Comparison of ENCODE assay signal across 8 cellular contexts in the genomic region with DNA sequence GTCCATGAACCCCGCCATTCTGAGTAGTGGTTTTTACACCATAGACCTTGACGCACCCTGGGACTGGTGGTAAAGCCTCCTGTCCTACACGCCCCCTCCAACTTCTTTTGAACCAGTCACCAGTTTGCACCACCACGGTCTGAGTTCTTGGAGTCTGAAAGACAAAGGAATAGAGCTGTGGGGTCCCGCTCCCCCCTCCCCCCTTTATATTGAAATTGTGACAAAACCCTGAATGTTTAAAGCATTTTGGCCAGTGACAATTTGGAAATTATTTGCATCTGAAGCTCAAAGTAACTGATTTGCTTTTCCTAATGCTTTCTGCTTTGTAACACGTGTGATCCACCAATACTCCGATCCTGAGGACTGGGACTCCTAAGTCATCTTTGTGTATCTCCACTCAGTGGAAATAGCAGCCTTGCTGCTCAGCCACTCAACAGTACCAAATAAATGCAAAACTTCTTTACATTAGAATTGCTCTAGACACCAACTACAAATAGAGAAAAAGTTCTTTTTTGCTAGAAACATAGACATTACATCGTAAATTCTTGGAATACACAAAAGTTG. TPM values are rescaled to one million over a fixed set of nuclear protein-coding genes. Genes with fewer than 3 reads are reported as not detected.
DNase-seq lines count a peak whose midpoint lies in the region; ATAC-seq and TF ChIP-seq lines count a peak whose summit lies in the region.

No MANE protein-coding gene starts in this region.

- no peak overlapping the region for H2BK15ac ChIP-seq in H9 (ENCODE audit: low read depth, low read length)

- H2AFZ ChIP-seq in H9 (ENCODE audit: low read length) = no peak overlapping the region

- no CpG with 5 or more reads among the region's 8 CpGs for WGBS in H9 (ENCODE audit: extremely low coverage, insufficient read length, low lambda C conversion rate)
- WGBS in sigmoid colon, 2 donors = 68 to 80% methylated on average over 8 of the region's 8 CpGs

- ATAC-seq in T-cell (replicated peaks in 1 of 4) = peak in 3 of 4 experiments; percentile 3

- no peaks in the 10 kb centered on the region for H4K20me1 ChIP-seq in H9 (ENCODE audit: control insufficient read depth, insufficient read depth, insufficient read length)

- H3K27me3 Mint-ChIP-seq in H9 (ENCODE audit: low read depth) (peaks cover 5% of the 10 kb centered on the region), T-cell (peaks cover 0 to 3% of the 10 kb centered on the region in 2 donors)

- POLR2A ChIA-PET in T-cell (lab: Charles Lee) = interaction anchor here (0.5 to 2.5 kb wide), 87 partner anchors 8 to 1787 kb away, joined by 3 to 41 read pairs (median 4); a partner anchor contains a TSS

- peak overlapping the region; percentile 64 for H3K9ac ChIP-seq in H9 (ENCODE audit: extremely low read depth, insufficient read length, low read length)

- no peaks in the 10 kb centered on the region for H3K79me1 ChIP-seq in H9 (ENCODE audit: insufficient read depth, low read depth, low read length, poor library complexity, severe bottlenecking)

- peak overlapping the region; percentile 57 for H3K18ac ChIP-seq in H9 (ENCODE audit: insufficient read length, low read depth, low read length)

- H3K27ac Mint-ChIP-seq in H9 (peak overlapping the region; percentile 99 to 100 (median 99)), T-cell (peak overlapping the region; percentile 99 to 100)

- H3K4me3 Mint-ChIP-seq in H9 = peak overlapping the region; percentile 100
- peak overlapping the region; percentile 99 to 100 (median 100) for H3K4me3 Mint-ChIP-seq in T-cell

- no peak overlapping the region for H2BK5ac ChIP-seq in H9 (ENCODE audit: insufficient read length, low read length)

- intact Hi-C loops in sigmoid colon (cut with DNase I) = loop anchor here (2.0 kb wide), 2 partner anchors 27 to 149 kb away; a partner anchor contains a TSS

- H3K9me3 ChIP-seq in H9 (ENCODE audit: control insufficient read depth, low read depth, low read length) = no peaks in the 10 kb centered on the region
- no peaks in the 10 kb centered on the region for H3K9me3 ChIP-seq in sigmoid colon

- peak; percentile 38 for DNase-seq in ACHN
- no peak for DNase-seq in H9
- peak in 2 of 34 experiments; percentile 2 to 51 for DNase-seq in T-cell
- no peak for DNase-seq in fibroblast of the aortic adventitia (ENCODE audit: low read depth)
- no peak for DNase-seq in sigmoid colon
- DNase-seq in AML-193 (lab: John Stamatoyannopoulos, UW) = no peak
- DNase-seq in cerebellum (ENCODE audit: low spot score) = no peak
- no peak for DNase-seq in GOT3 (lab: John Stamatoyannopoulos, UW)

- in situ Hi-C loops in ACHN (cut with HindIII; ENCODE audit: low pct_ligation_motif_present, low pct_unique_long_range_greater_than_20kb, low sequenced_read_pairs) = no loop called here

- no peak overlapping the region for H2BK20ac ChIP-seq in H9 (ENCODE audit: low read depth, low read length, poor library complexity, severe bottlenecking)

- H2AK5ac ChIP-seq in H9 (ENCODE audit: insufficient read length, low read length) = no peak overlapping the region

- peaks cover 37 to 43% (median 41%) of the 10 kb centered on the region in 3 experiments for H3K36me3 Mint-ChIP-seq in H9 (ENCODE audit: insufficient read depth in 1 of 3, low read depth in 3 of 3)
- H3K36me3 Mint-ChIP-seq in T-cell = peaks cover 36% of the 10 kb centered on the region

- no peak overlapping the region for H3K23ac ChIP-seq in H9 (ENCODE audit: insufficient read length, low read depth, low read length)

- no peak overlapping the region for H3T11ph ChIP-seq in H9 (ENCODE audit: low read length)

- H3K9me3 Mint-ChIP-seq in H9 (peaks cover 4 to 6% of the 10 kb centered on the region in 2 experiments; a peak in 4 of 5 replicates), T-cell (no peaks in the 10 kb centered on the region)

- H3K4me1 Mint-ChIP-seq in H9 = peaks cover 32 to 37% of the 10 kb centered on the region in 2 experiments
- peaks cover 43 to 57% (median 53%) of the 10 kb centered on the region in 3 donors for H3K4me1 Mint-ChIP-seq in T-cell

- H4K5ac ChIP-seq in H9 (ENCODE audit: insufficient read length, low read depth, low read length) = no peak overlapping the region

- H3K4me3 ChIP-seq in fibroblast of the aortic adventitia (ENCODE audit: low read depth, low read length) = peak overlapping the region; percentile 67
- H3K4me3 ChIP-seq in sigmoid colon = peak overlapping the region; percentile 69 to 97 (median 84)

- H3K56ac ChIP-seq in H9 (ENCODE audit: insufficient read length, low read depth, low read length) = no peak overlapping the region

- H3K4me1 ChIP-seq in H9 (ENCODE audit: insufficient read depth, low read length) = no peaks in the 10 kb centered on the region
- H3K4me1 ChIP-seq in sigmoid colon = peaks cover 0 to 38% (median 32%) of the 10 kb centered on the region in 4 donors

- H4K91ac ChIP-seq in H9 (ENCODE audit: insufficient read length, low read depth, low read length) = no peak overlapping the region

- no peak for TF ChIP-seq CTCF in H9 (conservative IDR thresholded peaks at IDR 0.05)
- no peak for TF ChIP-seq CTCF in fibroblast of the aortic adventitia (IDR thresholded peaks at IDR 0.05; ENCODE audit: insufficient read depth, low read length)
- TF ChIP-seq CTCF in sigmoid colon (IDR thresholded peaks at IDR 0.05) = no peak

- H3K14ac ChIP-seq in H9 (ENCODE audit: insufficient read depth, low read length) = peak overlapping the region; percentile 43; the same call in 1 of the 2 replicates

- peaks cover 21 to 28% (median 22%) of the 10 kb centered on the region in 4 donors for H3K36me3 ChIP-seq in sigmoid colon

- H3K27ac ChIP-seq in H9 (ENCODE audit: insufficient read length, low read depth, low read length) (peak overlapping the region; percentile 53), sigmoid colon (peak overlapping the region; percentile 92 to 99 (median 97))

- no peak overlapping the region for H4K8ac ChIP-seq in H9 (replicated peaks; ENCODE audit: insufficient read length, low read depth, low read length)

- no peak overlapping the region; the same call in 1 of the 2 replicates for H3K4ac ChIP-seq in H9 (ENCODE audit: low read depth, low read length)

- H2BK120ac ChIP-seq in H9 (ENCODE audit: low read depth, low read length, poor library complexity, severe bottlenecking) = no peak overlapping the region

- no peak for TF ChIP-seq POLR2A in sigmoid colon (IDR thresholded peaks at IDR 0.05)

- peaks cover 5% of the 10 kb centered on the region for H3K23me2 ChIP-seq in H9 (ENCODE audit: insufficient read length, low read depth, low read length, poor library complexity, severe bottlenecking)

- CTCF ChIA-PET in T-cell (lab: Charles Lee) = interaction anchor here (0.6 to 1.9 kb wide), 10 partner anchors 12 to 436 kb away, joined by 3 to 10 read pairs (median 4); no protein-coding TSS in a partner anchor

- H3K4me2 ChIP-seq in H9 (ENCODE audit: insufficient read depth, insufficient read length, low read length) = peak overlapping the region; percentile 63

- H3K27me3 ChIP-seq in H9 (ENCODE audit: insufficient read depth, low read length) (no peaks in the 10 kb centered on the region), sigmoid colon (no peaks in the 10 kb centered on the region)

- TF ChIP-seq EP300 in sigmoid colon (IDR thresholded peaks at IDR 0.05) = no peak

- no peak overlapping the region for H2BK12ac ChIP-seq in H9 (ENCODE audit: insufficient read length, low read depth, low read length)

- peaks cover 20% of the 10 kb centered on the region for H3K79me2 ChIP-seq in H9 (ENCODE audit: insufficient read depth, low read length)

RNA-seq across cellular contexts. Expression of a gene that starts 0.8 kb away (rescaled TPM):
- total RNA-seq in H9 (2021) (576 and 589 TPM in 2 replicates), T-cell (100 to 1,000 TPM; 252 to 649 (median 265) TPM), fibroblast of the aortic adventitia (ENCODE audit: low replicate concordance) (92.1 and 126 TPM in 2 replicates), sigmoid colon (100 to 1,000 TPM in 2 of 4 donors, 10 to 100 TPM in 2; 73.1 to 140 (median 97.0) TPM), cerebellum (109 TPM)
- polyA plus RNA-seq in sigmoid colon = 100 to 1,000 TPM in 1 of 3 donors, 10 to 100 TPM in 2; 55.9 to 146 (median 78.6) TPM

RNA-seq across cellular contexts. Expression of a gene that starts 26.1 kb away (rescaled TPM):
- total RNA-seq in H9 (2021) (21.9 and 22.1 TPM in 2 replicates), T-cell (10 to 100 TPM in 3 of 5 donors, 1 to 10 TPM in 2; 4.2 to 16.3 (median 11.8) TPM), fibroblast of the aortic adventitia (ENCODE audit: low replicate concordance) (5.7 and 8.4 TPM in 2 replicates), sigmoid colon (10 to 100 TPM in 2 of 4 donors, 1 to 10 TPM in 2; 5.4 to 11.1 (median 8.1) TPM), cerebellum (10.3 TPM)
- 10 to 100 TPM in 1 of 3 donors, 1 to 10 TPM in 2; 5.5 to 10.2 (median 6.6) TPM for polyA plus RNA-seq in sigmoid colon
